In genomic region chr3:197298858-197299854, GRCh38 we compare ENCODE assay signal across 8 cellular contexts. TPM values are rescaled to one million over a fixed set of nuclear protein-coding genes. Genes with fewer than 3 reads are reported as not detected.
DNase-seq lines count a peak whose midpoint lies in the region; ATAC-seq, FAIRE-seq and TF ChIP-seq lines count a peak whose summit lies in the region.

No MANE protein-coding gene starts in this region.

- H3K27ac Mint-ChIP-seq in WTC11 = peak overlapping the region; percentile 88

- peak overlapping the region; percentile 81 for H3K4me3 Mint-ChIP-seq in WTC11

- no peak for TF ChIP-seq RAD21 in A549 (conservative IDR thresholded peaks at IDR 0.05 in 1 of 2, IDR thresholded peaks at IDR 0.05 in 1 of 2)

- H3K36me3 ChIP-seq in MM.1S (replicated peaks; ENCODE audit: insufficient read depth, low read length) (no peaks in the 10 kb centered on the region; the same call in 1 of the 2 replicates), mesodermal cell (ENCODE audit: control insufficient read depth, insufficient read depth, low read length) (peaks cover 18% of the 10 kb centered on the region)
- H3K36me3 ChIP-seq in effector memory CD4-positive, alpha-beta T cell (ENCODE audit: control insufficient read depth, insufficient read depth, low read length) = no peaks in the 10 kb centered on the region

- H3K4me1 Mint-ChIP-seq in WTC11 = peaks cover 25% of the 10 kb centered on the region

- H3K27me3 ChIP-seq in MM.1S (replicated peaks; ENCODE audit: insufficient read depth, low read length) = peaks cover 14% of the 10 kb centered on the region
- H3K27me3 ChIP-seq in effector memory CD4-positive, alpha-beta T cell (replicated peaks; ENCODE audit: control insufficient read depth, insufficient read depth, low read length, poor library complexity, severe bottlenecking) = no peaks in the 10 kb centered on the region

- peaks cover 23% of the 10 kb centered on the region for H3K79me2 ChIP-seq in MM.1S (ENCODE audit: low read length)

- peak overlapping the region; percentile 73; the same call in 1 of the 2 replicates for H3K9ac ChIP-seq in MM.1S (ENCODE audit: low read length)

- TF ChIP-seq POLR2A in A549 (IDR thresholded peaks at IDR 0.05; ENCODE audit: low read length) = peak; percentile 10; the same call in 1 of the 2 replicates

- DNase-seq in A549 (ENCODE audit: low read depth in 1 of 2, low spot score in 1 of 2) (peak; percentile 37 to 40), MM.1S (peak; percentile 83), WTC11 (ENCODE audit: low spot score) (peak; percentile 69)
- DNase-seq in effector memory CD4-positive, alpha-beta T cell = peak in 1 of 3 donors; percentile 6

- H3K9me3 Mint-ChIP-seq in WTC11 = no peaks in the 10 kb centered on the region

- H3K27ac ChIP-seq in A549 = peak overlapping the region; percentile 98 to 99
- no peak overlapping the region; the same call in 1 of the 2 replicates for H3K27ac ChIP-seq in MM.1S (ENCODE audit: low read length)
- H3K27ac ChIP-seq in effector memory CD4-positive, alpha-beta T cell (ENCODE audit: insufficient read depth, low read length, poor library complexity, severe bottlenecking) = peak overlapping the region; percentile 82
- H3K27ac ChIP-seq in mesodermal cell (ENCODE audit: low read depth, low read length, severe bottlenecking) = peak overlapping the region; percentile 32
- peak overlapping the region; percentile 73 for H3K27ac ChIP-seq in temporal lobe (ENCODE audit: low read depth, low read length)

- peaks cover 10% of the 10 kb centered on the region for H3K36me3 Mint-ChIP-seq in WTC11

- 16% methylated on average over 41 of the region's 43 CpGs for WGBS in A549 (ENCODE audit: missing lambda C conversion rate)
- WGBS in mesodermal cell (ENCODE audit: insufficient coverage in 2 of 2), 2 experiments = 20 to 23% methylated on average over 34 to 35 of the region's 43 CpGs

- H2AFZ ChIP-seq in MM.1S (ENCODE audit: low read length) = peak overlapping the region; percentile 86

- H4K20me1 ChIP-seq in MM.1S (ENCODE audit: insufficient read depth, low read length) = no peaks in the 10 kb centered on the region

- TF ChIP-seq EP300 in A549 (IDR thresholded peaks at IDR 0.05) = no peak

- CTCF ChIA-PET in A549 (lab: Yijun Ruan, JAX) (no interaction called here), WTC11 (lab: Charles Lee) (interaction anchor here (0.7 to 1.3 kb wide), 5 partner anchors 31 to 211 kb away, joined by 3 to 4 read pairs (median 3); no protein-coding TSS in a partner anchor)

- POLR2A ChIA-PET in A549 (lab: Yijun Ruan, JAX) (interaction anchor here (1.5 to 1.6 kb wide), 3 partner anchors 157 to 213 kb away, joined by 3 to 6 read pairs (median 4); no protein-coding TSS in a partner anchor), WTC11 (lab: Charles Lee) (no interaction called here)

- no peaks in the 10 kb centered on the region for H3K9me2 ChIP-seq in MM.1S (replicated peaks; ENCODE audit: insufficient read depth, low read length)

- H3F3A ChIP-seq in MM.1S (ENCODE audit: insufficient read depth, low read length) = peaks cover 20% of the 10 kb centered on the region

- TF ChIP-seq CTCF in A549 (IDR thresholded peaks at IDR 0.05) (no peak), MM.1S (IDR thresholded peaks at IDR 0.05; ENCODE audit: low read length) (no peak), WTC11 (IDR thresholded peaks at IDR 0.05) (no peak)

- peak overlapping the region; percentile 97 for H3K4me3 ChIP-seq in A549
- peak overlapping the region; percentile 92 for H3K4me3 ChIP-seq in MM.1S (ENCODE audit: low read length)
- H3K4me3 ChIP-seq in effector memory CD4-positive, alpha-beta T cell (ENCODE audit: insufficient read depth, low read depth, low read length, poor library complexity, severe bottlenecking) = peak overlapping the region; percentile 97
- peak overlapping the region; percentile 76 for H3K4me3 ChIP-seq in mesodermal cell (ENCODE audit: extremely low read depth, insufficient read depth, low read length, poor library complexity, severe bottlenecking)

- H3K4me1 ChIP-seq in A549 (peaks cover 17% of the 10 kb centered on the region; the same call in 2 of the 3 replicates), MM.1S (ENCODE audit: low read length) (peaks cover 21% of the 10 kb centered on the region), mesodermal cell (ENCODE audit: control insufficient read depth, insufficient read depth, low read length, poor library complexity, severe bottlenecking) (peaks cover 4% of the 10 kb centered on the region)
- H3K4me1 ChIP-seq in effector memory CD4-positive, alpha-beta T cell (ENCODE audit: control insufficient read depth, insufficient read depth, low read length, poor library complexity, severe bottlenecking) = peaks cover 8% of the 10 kb centered on the region

- no peaks in the 10 kb centered on the region for H3K27me3 Mint-ChIP-seq in WTC11 (ENCODE audit: low read depth)

- ATAC-seq in A549 = peak; percentile 56 to 63
- peak; percentile 11 for ATAC-seq in GM18861 (IDR thresholded peaks at IDR 0.05; ENCODE audit: unreplicated experiment)
- ATAC-seq in WTC11 = peak; percentile 46
- ATAC-seq in GM21423 (IDR thresholded peaks at IDR 0.05; ENCODE audit: unreplicated experiment) = no peak

- H3K9me3 ChIP-seq in A549 (no peaks in the 10 kb centered on the region), MM.1S (replicated peaks; ENCODE audit: insufficient read depth, low read length) (no peaks in the 10 kb centered on the region), mesodermal cell (ENCODE audit: control insufficient read depth, low read length) (no peaks in the 10 kb centered on the region)
- no peaks in the 10 kb centered on the region for H3K9me3 ChIP-seq in effector memory CD4-positive, alpha-beta T cell (ENCODE audit: control insufficient read depth, low read length)

- no peak for FAIRE-seq in A549 (lab: Jason Lieb, UNC)

- peak overlapping the region; percentile 85 for H3K4me2 ChIP-seq in A549
- H3K4me2 ChIP-seq in MM.1S (ENCODE audit: low read depth, low read length) = peak overlapping the region; percentile 84

TF ChIP-seq in A549, 52 proteins besides CTCF, POLR2A, EP300 and RAD21 (continues in another document):
- peak; percentile 25; the same call in 1 of the 2 replicates for TF ChIP-seq MAX (IDR thresholded peaks at IDR 0.05)
- TF ChIP-seq CHD4 (IDR thresholded peaks at IDR 0.05; ENCODE audit: borderline replicate concordance) = no peak
- no peak for TF ChIP-seq BHLHE40 (IDR thresholded peaks at IDR 0.05; ENCODE audit: low read depth, low read length)
- TF ChIP-seq, protein P1, sequence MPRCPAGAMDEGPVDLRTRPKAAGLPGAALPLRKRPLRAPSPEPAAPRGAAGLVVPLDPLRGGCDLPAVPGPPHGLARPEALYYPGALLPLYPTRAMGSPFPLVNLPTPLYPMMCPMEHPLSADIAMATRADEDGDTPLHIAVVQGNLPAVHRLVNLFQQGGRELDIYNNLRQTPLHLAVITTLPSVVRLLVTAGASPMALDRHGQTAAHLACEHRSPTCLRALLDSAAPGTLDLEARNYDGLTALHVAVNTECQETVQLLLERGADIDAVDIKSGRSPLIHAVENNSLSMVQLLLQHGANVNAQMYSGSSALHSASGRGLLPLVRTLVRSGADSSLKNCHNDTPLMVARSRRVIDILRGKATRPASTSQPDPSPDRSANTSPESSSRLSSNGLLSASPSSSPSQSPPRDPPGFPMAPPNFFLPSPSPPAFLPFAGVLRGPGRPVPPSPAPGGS (IDR thresholded peaks at IDR 0.05) = no peak
- TF ChIP-seq JUN (IDR thresholded peaks at IDR 0.05) = no peak

TF ChIP-seq in WTC11, 78 proteins besides CTCF, POLR2A, EP300 and RAD21:
- TF ChIP-seq OVOL2 (CRISPR knock-in tag; IDR thresholded peaks at IDR 0.05; ENCODE audit: borderline replicate concordance) = no peak
- TF ChIP-seq ZNF263 (CRISPR knock-in tag; IDR thresholded peaks at IDR 0.05; ENCODE audit: low read depth) = no peak

RNA-seq across cellular contexts. Expression of gene DLG1, which starts 0.7 kb away (rescaled TPM):
- polyA plus RNA-seq in A549 (2011; rRNA removed) (33.9 and 40.7 TPM in 2 replicates), A549 (2017; fragmentation: RNase III; extraction: RNeasy Plus Mini Kit Qiagen cat#74134 plus additional on column Dnase treatment) (26.4 to 29.6 TPM (median 27.0 TPM) in 3 replicates)
- 5.9 and 6.8 TPM in 2 replicates for polyA plus RNA-seq in A549 (2012; cell fraction: cytosol; rRNA removed)
- 8.1 and 10.2 TPM in 2 replicates for polyA plus RNA-seq in A549 (2012; cell fraction: nucleus; rRNA removed)
- polyA minus RNA-seq in A549 (2011; rRNA and poly(A)+ RNA removed) = 24.7 and 31.8 TPM in 2 replicates
- total RNA-seq in WTC11 (2021) (72.0 to 81.1 TPM (median 72.7 TPM) in 3 replicates), temporal lobe (60.5 TPM)
- 59.3 TPM for polyA plus RNA-seq in mesodermal cell (2013, experiment 1 of 2)
- polyA plus RNA-seq in mesodermal cell (2013, experiment 2 of 2) = 70.9 TPM

Comparison
In these comparisons a context has a peak if more than half of its experiments do, and no peak if none do; other contexts are left out.
1. Of the 8 proteins assayed by ChIP-seq in both WTC11 and A549: peak only in WTC11: none; only in A549: MAX; in both: none; in neither: 7.